13 cellular contexts compared by ENCODE assay signal in genomic region chr17:80817861-80818260, GRCh38.
DNase-seq lines count a peak whose midpoint lies in the region; ATAC-seq and TF ChIP-seq lines count a peak whose summit lies in the region.
"Had no signal": no experiment of that assay in that cellular context is flagged by ENCODE, and none has a peak within 500 bp of the region (broad histone marks: within the 10 kb centered on the region; RNA-seq: fewer than 3 reads in every experiment).

No MANE protein-coding gene starts in this region.

- no peak overlapping the region for H2BK12ac ChIP-seq in mesenchymal stem cell (ENCODE audit: low read length in 2 of 2)

- H3K4me1 ChIP-seq in HEK293 (ENCODE audit: control insufficient read depth, insufficient read depth, low read length) (peaks cover 4% of the 10 kb centered on the region; the same call in 1 of the 2 replicates), mesenchymal stem cell (ENCODE audit: control insufficient read depth, insufficient read depth, low read depth, low read length) (peaks cover 13% of the 10 kb centered on the region)
- H3K4me1 ChIP-seq: tibial nerve had no signal

- no peak overlapping the region for H3K4me2 ChIP-seq in mesenchymal stem cell (ENCODE audit: low read length, poor library complexity, severe bottlenecking)

- H2AFZ ChIP-seq in mesenchymal stem cell (ENCODE audit: low read depth, low read length): no peak overlapping the region

- peak overlapping the region; percentile 29 for H3K27ac Mint-ChIP-seq in activated CD4-positive, alpha-beta T cell treated with anti-CD3 and anti-CD28 coated beads for 36 hours

- H3K27me3 ChIP-seq in mesenchymal stem cell (ENCODE audit: control insufficient read depth in 1 of 2, insufficient read depth in 1 of 2, low read length in 2 of 2): no peaks in the 10 kb centered on the region
- H3K27me3 ChIP-seq: tibial nerve had no signal

- H4K8ac ChIP-seq in mesenchymal stem cell (ENCODE audit: low read length): no peak overlapping the region

- ATAC-seq in activated CD4-positive, alpha-beta T cell treated with anti-CD3 and anti-CD28 coated beads for 36 hours: no peak
- no peak for ATAC-seq in HG03457 (IDR thresholded peaks at IDR 0.05; ENCODE audit: unreplicated experiment)
- ATAC-seq: natural killer cell had no signal

- peaks cover 2% of the 10 kb centered on the region for H3K9me3 Mint-ChIP-seq in activated CD4-positive, alpha-beta T cell treated with anti-CD3 and anti-CD28 coated beads for 36 hours (ENCODE audit: low read depth)
- H3K9me3 Mint-ChIP-seq: natural killer cell had no signal

- 74% methylated on average over 10 of the region's 10 CpGs for WGBS in mesenchymal stem cell

- H2BK5ac ChIP-seq in mesenchymal stem cell (ENCODE audit: low read depth, low read length, poor library complexity, severe bottlenecking): no peak overlapping the region

- no peaks in the 10 kb centered on the region for H3K36me3 ChIP-seq in HEK293 (ENCODE audit: control insufficient read depth in 2 of 2, insufficient read depth in 1 of 2, low read length in 2 of 2)
- H3K36me3 ChIP-seq in mesenchymal stem cell (ENCODE audit: control insufficient read depth in 1 of 2, insufficient read depth in 2 of 2, low read depth in 1 of 2, low read length in 2 of 2): peaks cover 12 to 24% of the 10 kb centered on the region in 2 experiments

- peaks cover 28% of the 10 kb centered on the region for H3K79me1 ChIP-seq in mesenchymal stem cell (replicated peaks; ENCODE audit: low read length, poor library complexity, severe bottlenecking)

- H4K91ac ChIP-seq in mesenchymal stem cell (ENCODE audit: low read length): no peak overlapping the region

- H2AK5ac ChIP-seq in mesenchymal stem cell (ENCODE audit: low read length, severe bottlenecking): no peak overlapping the region

- POLR2A ChIA-PET in activated CD4-positive, alpha-beta T cell treated with anti-CD3 and anti-CD28 coated beads for 36 hours (lab: Charles Lee): interaction anchor here (0.6 kb wide), 1 partner anchor 26 kb away, joined by 3 read pairs; no protein-coding TSS in a partner anchor
- POLR2A ChIA-PET in HEK293 (lab: Yijun Ruan, JAX): no interaction called here

- no peak overlapping the region for H3K4me3 Mint-ChIP-seq in activated CD4-positive, alpha-beta T cell treated with anti-CD3 and anti-CD28 coated beads for 36 hours
- H3K4me3 Mint-ChIP-seq: natural killer cell had no signal

- CTCF ChIA-PET in activated CD4-positive, alpha-beta T cell treated with anti-CD3 and anti-CD28 coated beads for 36 hours (lab: Charles Lee): interaction anchor here (0.6 to 1.1 kb wide), 5 partner anchors 15 to 226 kb away, joined by 3 to 4 read pairs (median 3); no protein-coding TSS in a partner anchor
- CTCF ChIA-PET in HEK293 (lab: Yijun Ruan, JAX): interaction anchor here (0.6 to 1.1 kb wide), 2 partner anchors 15 to 943 kb away, joined by 3 to 4 read pairs; no protein-coding TSS in a partner anchor

- TF ChIP-seq CTCF in HEK293 (tag by site-specific recombination; IDR thresholded peaks at IDR 0.05): no peak

- no peaks in the 10 kb centered on the region for H3K27me3 Mint-ChIP-seq in activated CD4-positive, alpha-beta T cell treated with anti-CD3 and anti-CD28 coated beads for 36 hours

- H3K4ac ChIP-seq in mesenchymal stem cell (ENCODE audit: low read depth in 1 of 2, low read length in 2 of 2): no peak overlapping the region

- no peak overlapping the region for H3K23ac ChIP-seq in mesenchymal stem cell (ENCODE audit: low read length in 2 of 2)

- intact Hi-C loops in activated CD4-positive, alpha-beta T cell treated with anti-CD3 and anti-CD28 coated beads for 36 hours (cut with DNase I, micrococcal nuclease): no loop called here

- no peak overlapping the region for H3K14ac ChIP-seq in mesenchymal stem cell (ENCODE audit: low read length in 2 of 2)

- H3K9ac ChIP-seq in mesenchymal stem cell (ENCODE audit: low read length): no peak overlapping the region

- H3K4me3 ChIP-seq in HEK293 (ENCODE audit: low read depth, low read length): no peak overlapping the region
- H3K4me3 ChIP-seq in mesenchymal stem cell (ENCODE audit: insufficient read depth in 1 of 2, low read depth in 1 of 2, low read length in 2 of 2): no peak overlapping the region
- H3K4me3 ChIP-seq: tibial nerve had no signal

- no peak for DNase-seq in activated CD4-positive, alpha-beta T cell treated with anti-CD3 and anti-CD28 coated beads for 36 hours
- DNase-seq in activated CD4-positive, alpha-beta T cell treated with anti-CD3 and anti-CD28 coated beads for 48 hours: no peak
- DNase-seq in amniotic epithelial cell (ENCODE audit: low read depth) (peak; percentile 34), mesenchymal stem cell (peak; percentile 33), DMS79 (lab: John Stamatoyannopoulos, UW) (no peak), COLO829 (ENCODE audit: low spot score) (no peak)
- DNase-seq: DMS79 treated with DMSO at 0.1 percent for 48 hours, natural killer cell, NCI-H2171, OCI-M1 had no signal

- H3K27ac ChIP-seq in HEK293 (ENCODE audit: extremely low read depth, low read depth, low read length): no peak overlapping the region
- H3K27ac ChIP-seq in mesenchymal stem cell (ENCODE audit: low read length, poor library complexity, severe bottlenecking): no peak overlapping the region
- H3K27ac ChIP-seq: tibial nerve had no signal

- no peaks in the 10 kb centered on the region for H3K9me3 ChIP-seq in HEK293 (ENCODE audit: control insufficient read depth, insufficient read depth, low read depth, low read length)
- no peaks in the 10 kb centered on the region for H3K9me3 ChIP-seq in mesenchymal stem cell (ENCODE audit: control insufficient read depth, low read length)
- H3K9me3 ChIP-seq: tibial nerve had no signal

- H2BK15ac ChIP-seq in mesenchymal stem cell (ENCODE audit: low read depth, poor library complexity, severe bottlenecking): no peak overlapping the region

- H2BK120ac ChIP-seq in mesenchymal stem cell (ENCODE audit: low read depth, low read length): no peak overlapping the region

- H3K18ac ChIP-seq in mesenchymal stem cell (ENCODE audit: low read depth in 1 of 2, low read length in 2 of 2): no peak overlapping the region

- peaks cover 40% of the 10 kb centered on the region for H3K36me3 Mint-ChIP-seq in activated CD4-positive, alpha-beta T cell treated with anti-CD3 and anti-CD28 coated beads for 36 hours (ENCODE audit: low read depth)
- H3K36me3 Mint-ChIP-seq: natural killer cell had no signal

- H3K4me1 Mint-ChIP-seq in activated CD4-positive, alpha-beta T cell treated with anti-CD3 and anti-CD28 coated beads for 36 hours: peaks cover 53% of the 10 kb centered on the region

TF ChIP-seq in HEK293, 187 proteins besides CTCF, POLR2A, EP300 and RAD21:
- TF ChIP-seq TCF7L2 (IDR thresholded peaks at IDR 0.05; ENCODE audit: borderline replicate concordance, low read depth, low read length) (no peak), ZNF639 (tag by site-specific recombination; IDR thresholded peaks at IDR 0.05) (no peak), SCRT1 (tag by site-specific recombination; IDR thresholded peaks at IDR 0.05; ENCODE audit: borderline replicate concordance) (peak; percentile 53; the same call in 1 of the 2 replicates), ZNF623 (tag by site-specific recombination; IDR thresholded peaks at IDR 0.05) (no peak), SCRT2 (tag by site-specific recombination; IDR thresholded peaks at IDR 0.05) (peak; percentile 91), ZSCAN5A (tag by site-specific recombination; IDR thresholded peaks at IDR 0.05) (no peak)

Comparison
In these comparisons a context has a peak if more than half of its experiments do, and no peak if none do; other contexts are left out.
1. DNase-seq: peak in amniotic epithelial cell (single experiment) and mesenchymal stem cell (single experiment); none in activated CD4-positive, alpha-beta T cell treated with anti-CD3 and anti-CD28 coated beads for 36 hours (single experiment), activated CD4-positive, alpha-beta T cell treated with anti-CD3 and anti-CD28 coated beads for 48 hours (single experiment), DMS79 (single experiment) and COLO829 (single experiment).